21 cellular contexts compared by ENCODE assay signal in genomic region chr16:3807425-3808123, GRCh38.
A peak's percentile ranks its signal among the peaks of the same experiment; 100 is the strongest.
DNase-seq lines count a peak whose midpoint lies in the region; ATAC-seq and TF ChIP-seq lines count a peak whose summit lies in the region.
"Had no signal": no experiment of that assay in that cellular context is flagged by ENCODE, and none has a peak within 500 bp of the region (broad histone marks: within the 10 kb centered on the region; RNA-seq: fewer than 3 reads in every experiment).

No MANE protein-coding gene starts in this region.

- no peak for DNase-seq in activated T-cell treated with anti-CD3 and anti-CD28 coated beads, Interleukin-2, amount 50 U/mL, for 4 hours
- no peak for DNase-seq in activated T-cell treated with anti-CD3 and anti-CD28 coated beads, Interleukin-2, amount 50 U/mL, for 1 hour
- DNase-seq in chondrocyte (ENCODE audit: low spot score) = no peak
- no peak for DNase-seq in hippocampal formation (lab: John Stamatoyannopoulos, UW)
- no peak for DNase-seq in hepatic stellate cell (ENCODE audit: low spot score)
- DNase-seq in DMS153 treated with DMSO at 0.1 percent for 48 hours (lab: John Stamatoyannopoulos, UW; ENCODE audit: unreplicated experiment) = no peak
- DNase-seq: amygdala; Caco-2; GDM1; hypothalamus; MG63; NCI-H2171; Right ventricle myocardium superior; stimulated activated naive CD4-positive, alpha-beta T cell treated with Interleukin-2 at 50 U/mL for 16 hours; T1000; uterus had no signal

- H3K27ac Mint-ChIP-seq in chondrocyte (ENCODE audit: unreplicated experiment) = peak overlapping the region; percentile 22

- H3K79me2 ChIP-seq in OCI-LY3 (ENCODE audit: low read length) = peaks cover 50% of the 10 kb centered on the region

- no peak overlapping the region for H3K4me3 Mint-ChIP-seq in activated T-cell treated with anti-CD3 and anti-CD28 coated beads, Interleukin-2, amount 50 U/mL, for 4 hours
- no peak overlapping the region for H3K4me3 Mint-ChIP-seq in chondrocyte (ENCODE audit: unreplicated experiment)
- H3K4me3 Mint-ChIP-seq: neural crest cell had no signal

- no peak overlapping the region for H3K9ac ChIP-seq in OCI-LY3 (ENCODE audit: low read length)

- peaks cover 14% of the 10 kb centered on the region for H3K4me1 ChIP-seq in OCI-LY3 (ENCODE audit: low read length)
- peaks cover 8 to 35% of the 10 kb centered on the region in 2 experiments for H3K4me1 ChIP-seq in neutrophil (ENCODE audit: control insufficient read depth in 1 of 2, insufficient read depth in 1 of 2, low read depth in 1 of 2, low read length in 1 of 2)
- H3K4me1 ChIP-seq: Caco-2 had no signal

- peaks cover 84% of the 10 kb centered on the region for H3K4me1 Mint-ChIP-seq in activated T-cell treated with anti-CD3 and anti-CD28 coated beads, Interleukin-2, amount 50 U/mL, for 4 hours (ENCODE audit: low read depth)
- peaks cover 22% of the 10 kb centered on the region for H3K4me1 Mint-ChIP-seq in chondrocyte (ENCODE audit: low read depth)

- H3K9me3 Mint-ChIP-seq in activated T-cell treated with anti-CD3 and anti-CD28 coated beads, Interleukin-2, amount 50 U/mL, for 4 hours = no peaks in the 10 kb centered on the region
- H3K9me3 Mint-ChIP-seq in chondrocyte (ENCODE audit: low read depth) = no peaks in the 10 kb centered on the region
- H3K9me3 Mint-ChIP-seq: neural crest cell had no signal

- H3K27ac ChIP-seq in OCI-LY3 (ENCODE audit: low read length) (no peak overlapping the region), neutrophil (peak overlapping the region; percentile 58)
- H3K27ac ChIP-seq: esophagus muscularis mucosa, uterus had no signal

- H3K4me2 ChIP-seq in OCI-LY3 (ENCODE audit: low read length) = peak overlapping the region; percentile 35; the same call in 1 of the 2 replicates

- H3K36me3 ChIP-seq in OCI-LY3 (replicated peaks; ENCODE audit: low read depth, low read length) = peaks cover 18% of the 10 kb centered on the region
- peaks cover 29% of the 10 kb centered on the region for H3K36me3 ChIP-seq in neutrophil
- H3K36me3 ChIP-seq: uterus had no signal

- no peaks in the 10 kb centered on the region for H3K27me3 Mint-ChIP-seq in activated T-cell treated with anti-CD3 and anti-CD28 coated beads, Interleukin-2, amount 50 U/mL, for 4 hours (ENCODE audit: low read depth)
- H3K27me3 Mint-ChIP-seq in chondrocyte (ENCODE audit: low read depth) = no peaks in the 10 kb centered on the region

- peaks cover 45% of the 10 kb centered on the region for H3K36me3 Mint-ChIP-seq in activated T-cell treated with anti-CD3 and anti-CD28 coated beads, Interleukin-2, amount 50 U/mL, for 4 hours (ENCODE audit: insufficient read depth)
- peaks cover 12% of the 10 kb centered on the region for H3K36me3 Mint-ChIP-seq in chondrocyte (ENCODE audit: low read depth)

- H3K9me3 ChIP-seq in OCI-LY3 (ENCODE audit: insufficient read depth, low read length) (no peaks in the 10 kb centered on the region), neutrophil (no peaks in the 10 kb centered on the region)
- H3K9me3 ChIP-seq: Caco-2, esophagus muscularis mucosa, MG63, uterus had no signal

- no peak for TF ChIP-seq CTCF in OCI-LY3 (IDR thresholded peaks at IDR 0.05; ENCODE audit: low read depth, low read length)
- no peak for TF ChIP-seq CTCF in chondrocyte (IDR thresholded peaks at IDR 0.05)
- no peak for TF ChIP-seq CTCF in neutrophil (IDR thresholded peaks at IDR 0.05)

- H2AFZ ChIP-seq in OCI-LY3 (ENCODE audit: low read depth, low read length) = no peak overlapping the region

- peak; percentile 41 to 49 for ATAC-seq in activated T-cell treated with anti-CD3 and anti-CD28 coated beads, Interleukin-2, amount 50 U/mL, for 4 hours
- ATAC-seq: sciatic nerve had no signal

- H4K20me1 ChIP-seq in OCI-LY3 (ENCODE audit: insufficient read depth, low read length) = peaks cover 75% of the 10 kb centered on the region

- H3K4me3 ChIP-seq in OCI-LY3 (ENCODE audit: low read length) (no peak overlapping the region), neutrophil (ENCODE audit: low read depth in 1 of 2, low read length in 1 of 2) (no peak overlapping the region)
- H3K4me3 ChIP-seq: esophagus muscularis mucosa, MG63, uterus had no signal

- H3K27me3 ChIP-seq in OCI-LY3 (ENCODE audit: low read depth, low read length) (no peaks in the 10 kb centered on the region), neutrophil (no peaks in the 10 kb centered on the region)
- H3K27me3 ChIP-seq: esophagus muscularis mucosa, MG63, uterus had no signal
